ENCODE assay signal across 8 cellular contexts in genomic region chr12:31234955-31235867, GRCh38.
A peak's percentile ranks its signal among the peaks of the same experiment; 100 is the strongest.
DNase-seq lines count a peak whose midpoint lies in the region; ATAC-seq, FAIRE-seq and TF ChIP-seq lines count a peak whose summit lies in the region.

No MANE protein-coding gene starts in this region.

- H3K27me3 ChIP-seq in mammary epithelial cell (ENCODE audit: insufficient read depth, low read length) (peaks cover 16% of the 10 kb centered on the region), right lobe of liver (no peaks in the 10 kb centered on the region)

- CTCF ChIA-PET in mammary epithelial cell (lab: Charles Lee; ENCODE audit: low non-redundant PET) = no interaction called here

- no peak overlapping the region for H2AFZ ChIP-seq in mammary epithelial cell (ENCODE audit: low read depth, low read length)

- no peak overlapping the region for H3K4me2 ChIP-seq in mammary epithelial cell (ENCODE audit: insufficient read depth, low read depth, low read length)

- peak; percentile 33; the same call in 1 of the 2 replicates for TF ChIP-seq CTCF in GM12875 (IDR thresholded peaks at IDR 0.05; ENCODE audit: borderline replicate concordance, insufficient read depth, low read depth, low read length)
- peak; percentile 65 to 68 for TF ChIP-seq CTCF in mammary epithelial cell (conservative IDR thresholded peaks at IDR 0.05 in 1 of 2, IDR thresholded peaks at IDR 0.05 in 1 of 2; ENCODE audit: extremely low read depth in 1 of 2, insufficient read depth in 1 of 2, low read depth in 1 of 2, low read length in 2 of 2)
- TF ChIP-seq CTCF in right lobe of liver (IDR thresholded peaks at IDR 0.05) = peak; percentile 52 to 63 (median 54)

- H3K9ac ChIP-seq in mammary epithelial cell (ENCODE audit: insufficient read depth, low read length) = no peak overlapping the region

- H3K4me3 ChIP-seq in GM12875 (ENCODE audit: low read depth, low read length) (no peak overlapping the region), mammary epithelial cell (replicated peaks in 1 of 3; ENCODE audit: insufficient read depth in 1 of 3, low read depth in 2 of 3, low read length in 3 of 3) (no peak overlapping the region), right lobe of liver (no peak overlapping the region)

- DNase-seq in NCI-H2196 treated with DMSO at 0.1 percent for 48 hours (lab: John Stamatoyannopoulos, UW; ENCODE audit: unreplicated experiment) (peak; percentile 95), mammary epithelial cell (peak; percentile 20), right lobe of liver (no peak), RCC 7860 (ENCODE audit: low spot score) (no peak), GDM1 (lab: John Stamatoyannopoulos, UW) (no peak)

- H3K36me3 ChIP-seq in mammary epithelial cell (ENCODE audit: insufficient read depth, low read length) (no peaks in the 10 kb centered on the region), right lobe of liver (no peaks in the 10 kb centered on the region)

- in situ Hi-C loops in mammary epithelial cell (cut with MboI; ENCODE audit: low sequenced_read_pairs in 2 of 2) = loop anchor here (10.0 to 25.0 kb wide), 2 partner anchors 123 to 390 kb away; no protein-coding TSS in a partner anchor

- dilution Hi-C loops in mammary epithelial cell (cut with HindIII; ENCODE audit: low sequenced_read_pairs) = no loop called here

- intact Hi-C loops in mammary epithelial cell (cut with micrococcal nuclease) = loop anchor here (2.0 to 5.0 kb wide), 2 partner anchors 20 to 248 kb away; no protein-coding TSS in a partner anchor
- intact Hi-C loops in right lobe of liver (cut with DNase I) = loop anchor here in 1 of 2 donors (10.0 kb wide), 1 partner anchor 380 kb away; no protein-coding TSS in a partner anchor

- no peaks in the 10 kb centered on the region for H4K20me1 ChIP-seq in mammary epithelial cell (ENCODE audit: insufficient read depth, low read length)

- no peaks in the 10 kb centered on the region for H3K9me3 ChIP-seq in mammary epithelial cell (replicated peaks; ENCODE audit: insufficient read depth, low read length)
- no peaks in the 10 kb centered on the region for H3K9me3 ChIP-seq in right lobe of liver

- no peak for FAIRE-seq in RCC 7860 (lab: Jason Lieb, UNC)

- TF ChIP-seq POLR2A in right lobe of liver (IDR thresholded peaks at IDR 0.05) = no peak

- H3K27ac ChIP-seq in mammary epithelial cell (ENCODE audit: insufficient read depth, low read depth, low read length) (no peak overlapping the region), right lobe of liver (no peak overlapping the region)

- H3K4me1 ChIP-seq in mammary epithelial cell (ENCODE audit: insufficient read depth, low read length) = no peaks in the 10 kb centered on the region
- no peaks in the 10 kb centered on the region for H3K4me1 ChIP-seq in right lobe of liver

- no peaks in the 10 kb centered on the region for H3K79me2 ChIP-seq in mammary epithelial cell (ENCODE audit: insufficient read depth, low read length)

- ATAC-seq in right lobe of liver (peak; percentile 83 to 90 (median 86)), HG03469 (IDR thresholded peaks at IDR 0.05; ENCODE audit: unreplicated experiment) (no peak), HG02884 (IDR thresholded peaks at IDR 0.05; ENCODE audit: unreplicated experiment) (no peak)

- BruUV-seq in mammary epithelial cell (replicated peaks; lab: Mats Ljungman, UMichigan) = no TSS peak

- 43% methylated on average over 12 of the region's 12 CpGs for WGBS in mammary epithelial cell (ENCODE audit: low coverage, missing lambda C conversion rate)
- 33% methylated on average over 11 of the region's 12 CpGs for WGBS in right lobe of liver (ENCODE audit: insufficient coverage, low coverage, low lambda C conversion rate, missing lambda C conversion rate)

Comparison
In these comparisons a context has a peak if more than half of its experiments do, and no peak if none do; other contexts are left out.
1. DNase-seq: peak in NCI-H2196 treated with DMSO at 0.1 percent for 48 hours (single experiment) and mammary epithelial cell (single experiment); none in right lobe of liver (0 of 3), RCC 7860 (single experiment) and GDM1 (single experiment).
2. ATAC-seq: peak in right lobe of liver (4 of 4); none in HG03469 (single experiment) and HG02884 (single experiment).
3. Peak in every context shown above with its lines, with median percentiles within 50 percentile points of each other: CTCF ChIP-seq.